ENCODE assay signal across 17 cellular contexts in the genomic region with DNA sequence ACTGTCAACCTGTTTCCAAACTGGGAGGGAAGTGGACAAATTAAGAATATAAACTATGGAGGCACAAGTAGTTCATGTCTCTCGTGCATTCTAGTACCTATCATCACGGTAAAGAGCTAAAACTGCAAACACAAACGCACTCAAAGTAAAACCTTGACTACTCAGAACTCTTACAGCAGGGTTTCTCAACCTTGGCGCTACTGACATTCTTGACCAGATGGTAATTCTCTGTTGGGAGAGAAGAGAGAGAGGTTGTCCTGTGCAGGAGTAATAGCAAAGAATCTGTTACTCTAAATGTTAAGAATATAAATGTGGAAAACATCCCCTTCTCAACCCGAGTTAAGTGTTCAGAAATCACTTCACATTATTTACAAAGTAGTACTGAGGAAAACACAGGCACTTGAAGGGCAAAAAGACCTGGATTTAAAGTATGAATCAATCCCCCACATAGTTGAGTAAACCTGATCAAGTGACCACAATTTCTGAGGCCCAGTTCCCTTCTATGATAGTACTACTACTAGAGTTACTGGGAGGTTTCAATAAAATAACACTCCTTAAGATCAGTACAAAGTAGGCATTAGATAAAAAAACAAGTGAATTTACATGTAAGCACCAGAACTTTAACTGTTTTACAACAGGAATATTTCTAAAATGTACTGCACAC.
"Had no signal": no experiment of that assay in that cellular context is flagged by ENCODE, and none has a peak within 500 bp of the region (broad histone marks: within the 10 kb centered on the region; RNA-seq: fewer than 3 reads in every experiment).

No MANE protein-coding gene starts in this region.

- H3K36me3 Mint-ChIP-seq: natural killer cell treated with Interleukin-12 subunit alpha and Interleukin-12 subunit beta and Interleukin-15 and Interleukin-18, amount 100 ng/mL, for 72 hours had no signal

- H3K27ac ChIP-seq: breast epithelium, dorsolateral prefrontal cortex, prostate gland, suprapubic skin had no signal

- H3K27me3 ChIP-seq: breast epithelium, dorsolateral prefrontal cortex, suprapubic skin had no signal

- H3K36me3 ChIP-seq: breast epithelium, prostate gland, suprapubic skin had no signal

- ATAC-seq: activated T-cell treated with anti-CD3 and anti-CD28 coated beads, Interleukin-2, amount 50 U/mL, for 4 hours; esophagus mucosa; natural killer cell treated with Interleukin-12 subunit alpha and Interleukin-12 subunit beta and Interleukin-15 and Interleukin-18, amount 100 ng/mL, for 72 hours; sciatic nerve had no signal

- H3K9me3 Mint-ChIP-seq: activated B cell treated with CpG ODN at 0.5 μM for 24 hours; activated T-cell treated with anti-CD3 and anti-CD28 coated beads, Interleukin-2, amount 50 U/mL, for 4 hours; natural killer cell treated with Interleukin-12 subunit alpha and Interleukin-12 subunit beta and Interleukin-15 and Interleukin-18, amount 100 ng/mL, for 72 hours; T-helper 1 cell treated with Interleukin-12 subunit alpha and Interleukin-12 subunit beta and Interleukin-4 antibody, amounts not matched to agents 30 μg/mL and 1 μg/mL, for 36 hours; type B pancreatic cell had no signal

- H3K4me3 ChIP-seq: breast epithelium, dorsolateral prefrontal cortex, prostate gland, suprapubic skin had no signal

- H3K4me1 ChIP-seq: breast epithelium, prostate gland, suprapubic skin had no signal

- H3K4me1 Mint-ChIP-seq: activated B cell treated with CpG ODN at 0.5 μM for 24 hours had no signal

- H3K27me3 Mint-ChIP-seq: activated B cell treated with CpG ODN at 0.5 μM for 24 hours; activated naive CD8-positive, alpha-beta T cell; type B pancreatic cell had no signal

- DNase-seq: activated B cell treated with CpG ODN at 0.5 μM for 24 hours; activated gamma-delta T cell; activated T-cell treated with anti-CD3 and anti-CD28 coated beads, Interleukin-2, amount 50 U/mL, for 4 hours; aorta; dorsolateral prefrontal cortex; occipital lobe; stimulated activated CD4-positive, alpha-beta T cell treated with anti-CD3 and anti-CD28 coated beads, Interleukin-12 subunit alpha, Interleukin-12 subunit beta, amount 100 ng/mL, for 4 hours; stimulated activated naive CD4-positive, alpha-beta T cell treated with Interleukin-2 at 50 U/mL for 16 hours had no signal

- H3K27ac Mint-ChIP-seq: activated B cell treated with CpG ODN at 0.5 μM for 24 hours; activated naive CD8-positive, alpha-beta T cell; natural killer cell treated with Interleukin-12 subunit alpha and Interleukin-12 subunit beta and Interleukin-15 and Interleukin-18, amount 100 ng/mL, for 72 hours; T-helper 1 cell treated with Interleukin-12 subunit alpha and Interleukin-12 subunit beta and Interleukin-4 antibody, amounts not matched to agents 30 μg/mL and 1 μg/mL, for 36 hours; type B pancreatic cell had no signal

- H3K4me3 Mint-ChIP-seq: activated B cell treated with CpG ODN at 0.5 μM for 24 hours; activated naive CD8-positive, alpha-beta T cell; activated T-cell treated with anti-CD3 and anti-CD28 coated beads, Interleukin-2, amount 50 U/mL, for 4 hours; natural killer cell treated with Interleukin-12 subunit alpha and Interleukin-12 subunit beta and Interleukin-15 and Interleukin-18, amount 100 ng/mL, for 72 hours; T-helper 1 cell treated with Interleukin-12 subunit alpha and Interleukin-12 subunit beta and Interleukin-4 antibody, amounts not matched to agents 30 μg/mL and 1 μg/mL, for 36 hours; type B pancreatic cell had no signal

- H3K9me3 ChIP-seq: breast epithelium, prostate gland, suprapubic skin had no signal
